1 cellular context compared by ENCODE assay signal in the genomic region with DNA sequence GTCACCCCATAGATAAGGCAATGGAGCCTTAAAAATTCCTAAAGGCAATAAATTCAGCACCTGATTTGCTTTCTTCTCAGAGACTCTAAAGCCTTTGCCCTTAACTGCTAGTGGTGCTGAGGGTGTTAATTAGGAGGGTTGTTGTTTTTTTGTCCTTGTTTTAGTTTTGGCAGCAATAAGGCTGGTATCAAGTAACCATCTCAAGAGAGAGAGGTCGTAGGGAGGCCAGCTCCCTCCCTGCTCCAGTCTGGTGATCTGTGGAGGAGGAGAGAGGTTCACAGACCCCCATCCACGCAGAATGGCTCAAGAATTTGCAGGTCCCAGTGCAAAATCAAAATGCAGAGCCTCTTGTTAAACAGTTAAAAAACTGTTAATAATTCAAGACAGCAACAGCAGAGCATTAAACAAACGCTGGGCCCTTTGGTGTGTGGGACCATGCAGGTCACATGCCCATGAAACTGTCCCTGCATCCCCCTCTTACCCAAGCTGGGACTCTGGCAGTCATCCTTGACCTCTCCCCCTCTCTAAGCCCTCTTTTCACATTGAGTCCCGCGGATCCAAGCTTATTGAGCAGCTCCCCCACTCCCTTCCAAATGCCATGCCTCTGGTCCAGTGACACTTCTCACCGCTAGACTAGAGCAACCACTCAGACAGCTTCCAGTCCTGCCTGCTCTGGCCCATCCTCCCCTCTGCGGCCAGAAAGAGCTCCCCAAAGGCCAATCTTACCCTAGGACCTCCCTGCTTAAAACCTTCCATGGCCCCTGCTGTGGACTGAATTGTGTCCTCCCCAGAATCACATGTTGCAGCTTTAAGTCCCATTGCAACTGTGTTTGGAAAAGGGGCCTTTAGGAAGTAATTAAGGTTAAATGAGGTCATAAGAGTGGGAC.
TF ChIP-seq lines count a peak whose summit lies in the region.

No MANE protein-coding gene starts in this region.

TF ChIP-seq in WTC11, 78 proteins besides CTCF, POLR2A, EP300 and RAD21 (continued from another document):
- TF ChIP-seq, protein P1, sequence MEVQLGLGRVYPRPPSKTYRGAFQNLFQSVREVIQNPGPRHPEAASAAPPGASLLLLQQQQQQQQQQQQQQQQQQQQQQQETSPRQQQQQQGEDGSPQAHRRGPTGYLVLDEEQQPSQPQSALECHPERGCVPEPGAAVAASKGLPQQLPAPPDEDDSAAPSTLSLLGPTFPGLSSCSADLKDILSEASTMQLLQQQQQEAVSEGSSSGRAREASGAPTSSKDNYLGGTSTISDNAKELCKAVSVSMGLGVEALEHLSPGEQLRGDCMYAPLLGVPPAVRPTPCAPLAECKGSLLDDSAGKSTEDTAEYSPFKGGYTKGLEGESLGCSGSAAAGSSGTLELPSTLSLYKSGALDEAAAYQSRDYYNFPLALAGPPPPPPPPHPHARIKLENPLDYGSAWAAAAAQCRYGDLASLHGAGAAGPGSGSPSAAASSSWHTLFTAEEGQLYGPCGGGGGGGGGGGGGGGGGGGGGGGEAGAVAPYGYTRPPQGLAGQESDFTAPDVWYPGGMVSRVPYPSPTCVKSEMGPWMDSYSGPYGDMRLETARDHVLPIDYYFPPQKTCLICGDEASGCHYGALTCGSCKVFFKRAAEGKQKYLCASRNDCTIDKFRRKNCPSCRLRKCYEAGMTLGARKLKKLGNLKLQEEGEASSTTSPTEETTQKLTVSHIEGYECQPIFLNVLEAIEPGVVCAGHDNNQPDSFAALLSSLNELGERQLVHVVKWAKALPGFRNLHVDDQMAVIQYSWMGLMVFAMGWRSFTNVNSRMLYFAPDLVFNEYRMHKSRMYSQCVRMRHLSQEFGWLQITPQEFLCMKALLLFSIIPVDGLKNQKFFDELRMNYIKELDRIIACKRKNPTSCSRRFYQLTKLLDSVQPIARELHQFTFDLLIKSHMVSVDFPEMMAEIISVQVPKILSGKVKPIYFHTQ (CRISPR knock-in tag; IDR thresholded peaks at IDR 0.05): no peak
- no peak for TF ChIP-seq FOXK1 (CRISPR knock-in tag; IDR thresholded peaks at IDR 0.05)
- no peak for TF ChIP-seq ETV6 (CRISPR knock-in tag; IDR thresholded peaks at IDR 0.05)
- no peak for TF ChIP-seq PRRX2 (CRISPR knock-in tag; IDR thresholded peaks at IDR 0.05)
